In genomic region chr13:44402902-44403719, GRCh38 we compare ENCODE assay signal across 1 cellular context.
TF ChIP-seq lines count a peak whose summit lies in the region.

No MANE protein-coding gene starts in this region.

TF ChIP-seq in GM23338, 12 proteins besides CTCF, POLR2A, EP300 and RAD21 (continued from another document):
- no peak for TF ChIP-seq REST (IDR thresholded peaks at IDR 0.05; ENCODE audit: unreplicated experiment)
- no peak for TF ChIP-seq EZH2phosphoT487 (IDR thresholded peaks at IDR 0.05; ENCODE audit: unreplicated experiment)
- TF ChIP-seq JUNB (IDR thresholded peaks at IDR 0.05; ENCODE audit: unreplicated experiment), result no peak
- no peak for TF ChIP-seq EZH2 (IDR thresholded peaks at IDR 0.05; ENCODE audit: low read depth, unreplicated experiment)
- TF ChIP-seq STAT1 (IDR thresholded peaks at IDR 0.05; ENCODE audit: unreplicated experiment), result no peak
